In the genomic region with DNA sequence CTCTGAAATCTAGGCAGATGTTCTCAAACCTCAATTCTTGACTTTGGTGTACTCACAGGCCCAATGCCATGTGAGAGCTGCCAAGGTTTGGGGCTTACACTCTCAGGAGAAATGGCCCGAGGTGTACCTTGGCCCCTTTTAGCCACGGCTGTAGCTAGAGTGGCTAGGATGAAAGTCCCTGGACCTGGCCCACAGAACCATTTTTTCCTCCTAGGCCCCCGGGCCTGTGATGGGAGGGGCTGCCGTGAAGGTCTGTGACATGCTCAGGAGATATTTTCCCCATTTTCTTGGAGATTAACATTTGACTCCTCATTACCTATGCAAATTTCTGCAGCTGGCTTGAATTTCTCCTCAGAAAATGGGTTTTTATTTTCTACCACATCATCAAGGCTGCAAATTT, we compare ENCODE assay signal across 7 cellular contexts.
"Had no signal": no experiment of that assay in that cellular context is flagged by ENCODE, and none has a peak within 500 bp of the region (broad histone marks: within the 10 kb centered on the region; RNA-seq: fewer than 3 reads in every experiment).

No MANE protein-coding gene starts in this region.

- H3K4me3 ChIP-seq: GM23338 had no signal

- DNase-seq: H9, HCEC 1CT, HFFc6, KG1 had no signal

- H3K4me3 Mint-ChIP-seq: GM23338, H9, HFFc6, IgD-negative memory B cell had no signal

- H3K27ac ChIP-seq: HL-60 had no signal

- H3K4me1 Mint-ChIP-seq: IgD-negative memory B cell had no signal

- H3K36me3 Mint-ChIP-seq: IgD-negative memory B cell had no signal

- H3K27me3 Mint-ChIP-seq: IgD-negative memory B cell had no signal

- H3K27ac Mint-ChIP-seq: GM23338, H9, HFFc6, IgD-negative memory B cell had no signal
